In genomic region chr1:212285685-212286436, GRCh38 we compare ENCODE assay signal across 8 cellular contexts. TPM values are rescaled to one million over a fixed set of nuclear protein-coding genes. Genes with fewer than 3 reads are reported as not detected.
DNase-seq lines count a peak whose midpoint lies in the region; ATAC-seq and TF ChIP-seq lines count a peak whose summit lies in the region.

No MANE protein-coding gene starts in this region.

- DNase-seq in DMS 273 (lab: John Stamatoyannopoulos, UW; ENCODE audit: unreplicated experiment) (peak; percentile 87), DMS 273 treated with DMSO at 0.1 percent for 48 hours (lab: John Stamatoyannopoulos, UW) (no peak), NCI-H1105 (lab: John Stamatoyannopoulos, UW) (peak; percentile 61), activated B cell treated with CpG ODN at 0.5 μM for 24 hours (peak; percentile 72), caudate nucleus (lab: John Stamatoyannopoulos, UW) (peak in 53 of 61 donors; percentile 3 to 84 (median 62)), left kidney (ENCODE audit: low read depth, low spot score) (peak; percentile 85)
- peak; percentile 71 for DNase-seq in stimulated activated CD4-positive, alpha-beta T cell treated with anti-CD3 and anti-CD28 coated beads, Interleukin-4, amount 100 ng/mL, for 1 hour

- intact Hi-C loops in activated B cell treated with CpG ODN at 0.5 μM for 24 hours (cut with micrococcal nuclease): loop anchor here (1.0 to 10.0 kb wide), 18 partner anchors 29 to 1027 kb away; partner anchors contain the start of genes ANGEL2, ATF3, DTL and FLVCR1

- peak overlapping the region; percentile 95 for H3K27ac ChIP-seq in caudate nucleus (ENCODE audit: low read depth, low read length)

- peaks cover 11% of the 10 kb centered on the region for H3K36me3 Mint-ChIP-seq in activated B cell treated with CpG ODN at 0.5 μM for 24 hours (ENCODE audit: low read depth)

- H3K27ac Mint-ChIP-seq in activated B cell treated with CpG ODN at 0.5 μM for 24 hours: peak overlapping the region; percentile 96

- TF ChIP-seq CTCF in activated B cell treated with CpG ODN at 0.5 μM for 24 hours (IDR thresholded peaks at IDR 0.05): no peak

- CTCF ChIA-PET in activated B cell treated with CpG ODN at 0.5 μM for 24 hours (lab: Charles Lee): interaction anchor here (0.8 to 2.4 kb wide), 6 partner anchors 16 to 605 kb away, joined by 3 to 24 read pairs (median 5); partner anchors contain the start of genes DTL and INTS7

- peak overlapping the region; percentile 96 for H3K4me3 Mint-ChIP-seq in activated B cell treated with CpG ODN at 0.5 μM for 24 hours

- H3K4me1 Mint-ChIP-seq in activated B cell treated with CpG ODN at 0.5 μM for 24 hours: peaks cover 47% of the 10 kb centered on the region

- H3K9me3 Mint-ChIP-seq in activated B cell treated with CpG ODN at 0.5 μM for 24 hours: no peaks in the 10 kb centered on the region

- ATAC-seq in HG02610 (IDR thresholded peaks at IDR 0.05; ENCODE audit: unreplicated experiment): peak; percentile 6
- peak; percentile 6 for ATAC-seq in activated B cell treated with CpG ODN at 0.5 μM for 24 hours (ENCODE audit: low read depth)

- POLR2A ChIA-PET in activated B cell treated with CpG ODN at 0.5 μM for 24 hours (lab: Charles Lee): interaction anchor here (0.5 to 2.2 kb wide), 25 partner anchors 9 to 1943 kb away, joined by 3 to 14 read pairs (median 5); partner anchors contain the start of genes DTL, FLVCR1, INTS7 and NSL1

- no peaks in the 10 kb centered on the region for H3K27me3 Mint-ChIP-seq in activated B cell treated with CpG ODN at 0.5 μM for 24 hours

RNA-seq across cellular contexts. Expression of gene PPP2R5A, which starts 0.7 kb away (rescaled TPM):
- total RNA-seq in activated B cell treated with CpG ODN at 0.5 μM for 24 hours: 27.9 and 31.6 TPM in 2 replicates
